ENCODE assay signal across 24 cellular contexts in the genomic region with DNA sequence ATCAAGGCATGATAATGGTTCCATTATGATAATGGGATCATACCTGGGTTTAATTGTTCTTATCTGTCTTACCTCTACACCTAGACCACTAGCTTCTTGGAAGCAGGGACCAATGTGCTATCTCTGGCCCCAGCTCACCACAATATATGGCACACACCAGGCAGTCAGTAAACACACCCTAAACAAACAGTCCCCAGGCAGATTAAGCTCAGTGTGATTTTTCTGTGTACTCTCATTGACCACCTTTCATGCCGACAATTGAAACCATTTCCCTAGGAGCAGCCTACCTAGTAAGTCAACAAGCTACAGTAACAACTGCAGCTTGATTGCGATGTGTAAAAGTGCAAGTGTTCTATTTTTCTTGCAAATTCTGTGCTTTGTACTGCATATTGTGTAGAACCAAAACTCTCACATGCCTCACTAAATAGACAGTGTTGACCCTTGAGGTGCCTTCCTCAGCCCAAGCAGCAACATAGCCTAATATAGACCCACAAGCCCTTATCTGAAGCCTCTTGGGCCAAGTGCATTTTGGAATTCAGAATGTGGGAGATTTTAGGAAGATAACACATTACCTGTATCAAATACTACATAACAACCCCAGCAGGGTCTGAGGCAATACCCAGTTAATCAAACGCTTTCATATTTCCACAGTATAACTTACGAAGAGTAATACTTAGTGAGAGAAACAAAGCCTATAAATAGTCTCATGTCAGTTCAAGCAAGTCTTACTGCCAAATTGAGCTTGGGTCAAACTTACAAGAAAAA. TPM values are rescaled to one million over a fixed set of nuclear protein-coding genes. Genes with fewer than 3 reads are reported as not detected.
DNase-seq lines count a peak whose midpoint lies in the region; ATAC-seq and TF ChIP-seq lines count a peak whose summit lies in the region.
"Had no signal": no experiment of that assay in that cellular context is flagged by ENCODE, and none has a peak within 500 bp of the region (broad histone marks: within the 10 kb centered on the region; RNA-seq: fewer than 3 reads in every experiment).

No MANE protein-coding gene starts in this region.

- H3K4me1 ChIP-seq in heart left ventricle (peaks cover 0 to 32% (median 17%) of the 10 kb centered on the region in 12 donors), thoracic aorta (ENCODE audit: control insufficient read depth in 1 of 2, low read depth in 2 of 2) (peaks cover 19 to 38% of the 10 kb centered on the region in 2 donors)
- H3K4me1 ChIP-seq: adrenal gland, Peyer's patch had no signal

- ATAC-seq in heart left ventricle (peak; percentile 48 to 67 (median 60)), thoracic aorta (ENCODE audit: insufficient number of reproducible peaks, low FRiP score, low read depth) (no peak)
- ATAC-seq: activated T-cell treated with anti-CD3 and anti-CD28 coated beads, Interleukin-2, amount 50 U/mL, for 4 hours; left lung had no signal

- H3K27ac ChIP-seq in heart left ventricle (peak overlapping the region in 11 of 12 donors; percentile 2 to 74 (median 38)), thoracic aorta (peak overlapping the region; percentile 58 to 76)
- H3K27ac ChIP-seq: adrenal gland, esophagus squamous epithelium, left lung, ovary, Peyer's patch had no signal

- TF ChIP-seq POLR2A in heart left ventricle (IDR thresholded peaks at IDR 0.05), result no peak

- DNase-seq in NCI-H146 (lab: John Stamatoyannopoulos, UW) (peak; percentile 87), NCI-H69 (lab: John Stamatoyannopoulos, UW) (peak; percentile 80), heart left ventricle (no peak), thoracic aorta (ENCODE audit: low spot score) (no peak), middle frontal gyrus (ENCODE audit: extremely low spot score, low spot score) (no peak), NCI-H446 (lab: John Stamatoyannopoulos, UW) (no peak)
- DNase-seq in activated T-cell treated with anti-CD3 and anti-CD28 coated beads, Interleukin-2, amount 50 U/mL, for 24 hours, result no peak
- DNase-seq: activated T-cell treated with anti-CD3 and anti-CD28 coated beads, Interleukin-2, amount 50 U/mL, for 4 hours; adrenal gland; CD4-positive, CD25-positive, alpha-beta regulatory T cell; DMS 273 treated with DMSO at 0.1 percent for 48 hours; esophagus squamous epithelium; hypothalamus; left lung; MG63; midbrain; NCI-H1694 treated with DMSO at 0.1 percent for 48 hours; NCI-H2227 treated with DMSO at 0.1 percent for 48 hours; ovary; Peyer's patch; stimulated activated CD4-positive, alpha-beta T cell treated with anti-CD3 and anti-CD28 coated beads, Interleukin-12 subunit alpha, Interleukin-12 subunit beta, amount 100 ng/mL, for 4 hours; stimulated activated CD4-positive, alpha-beta T cell treated with anti-CD3 and anti-CD28 coated beads, Interleukin-4, amount 100 ng/mL, for 24 hours; stimulated activated naive CD4-positive, alpha-beta T cell had no signal

- H3K27me3 Mint-ChIP-seq in activated T-cell treated with anti-CD3 and anti-CD28 coated beads, Interleukin-2, amount 50 U/mL, for 24 hours, result no peaks in the 10 kb centered on the region
- H3K27me3 Mint-ChIP-seq: CD4-positive, CD25-positive, alpha-beta regulatory T cell had no signal

- H3K4me3 Mint-ChIP-seq in activated T-cell treated with anti-CD3 and anti-CD28 coated beads, Interleukin-2, amount 50 U/mL, for 24 hours, result no peak overlapping the region
- H3K4me3 Mint-ChIP-seq: activated T-cell treated with anti-CD3 and anti-CD28 coated beads, Interleukin-2, amount 50 U/mL, for 4 hours; CD4-positive, CD25-positive, alpha-beta regulatory T cell; nephron had no signal

- intact Hi-C loops in heart left ventricle (cut with DNase I), result no loop called here

- peaks cover under 1% of the 10 kb centered on the region for H3K36me3 Mint-ChIP-seq in activated T-cell treated with anti-CD3 and anti-CD28 coated beads, Interleukin-2, amount 50 U/mL, for 24 hours (ENCODE audit: low read depth)

- H3K9me3 ChIP-seq in heart left ventricle (no peaks in the 10 kb centered on the region), thoracic aorta (no peaks in the 10 kb centered on the region)
- H3K9me3 ChIP-seq: adrenal gland, esophagus squamous epithelium, ovary had no signal

- no peaks in the 10 kb centered on the region for H3K9me3 Mint-ChIP-seq in activated T-cell treated with anti-CD3 and anti-CD28 coated beads, Interleukin-2, amount 50 U/mL, for 24 hours
- H3K9me3 Mint-ChIP-seq: activated T-cell treated with anti-CD3 and anti-CD28 coated beads, Interleukin-2, amount 50 U/mL, for 4 hours; CD4-positive, CD25-positive, alpha-beta regulatory T cell; nephron had no signal

- H3K4me1 Mint-ChIP-seq in activated T-cell treated with anti-CD3 and anti-CD28 coated beads, Interleukin-2, amount 50 U/mL, for 24 hours (ENCODE audit: low read depth), result peaks cover 15% of the 10 kb centered on the region
- H3K4me1 Mint-ChIP-seq: nephron had no signal

- TF ChIP-seq CTCF in heart left ventricle (IDR thresholded peaks at IDR 0.05) (no peak), thoracic aorta (IDR thresholded peaks at IDR 0.05) (no peak)

- 58 to 68% (median 63%) methylated on average over 4 of the region's 4 CpGs for WGBS in heart left ventricle, 4 donors

- H3K4me3 ChIP-seq in heart left ventricle, result peak overlapping the region in 3 of 12 donors; percentile 11 to 26 (median 22)
- H3K4me3 ChIP-seq in thoracic aorta, result peak overlapping the region; percentile 29
- H3K4me3 ChIP-seq: adrenal gland, esophagus squamous epithelium, left lung, MG63, ovary, Peyer's patch had no signal

- H3K27me3 ChIP-seq in heart left ventricle (no peaks in the 10 kb centered on the region), thoracic aorta (replicated peaks; ENCODE audit: insufficient read depth) (no peaks in the 10 kb centered on the region)
- H3K27me3 ChIP-seq: adrenal gland, esophagus squamous epithelium, left lung, MG63, ovary, Peyer's patch had no signal

- H3K36me3 ChIP-seq in heart left ventricle (peaks cover 0 to 18% (median 0%) of the 10 kb centered on the region in 9 donors), thoracic aorta (no peaks in the 10 kb centered on the region)
- H3K36me3 ChIP-seq: adrenal gland, ovary, Peyer's patch had no signal

- no peak overlapping the region for H3K27ac Mint-ChIP-seq in activated T-cell treated with anti-CD3 and anti-CD28 coated beads, Interleukin-2, amount 50 U/mL, for 24 hours
- H3K27ac Mint-ChIP-seq: CD4-positive, CD25-positive, alpha-beta regulatory T cell; nephron had no signal

RNA-seq across cellular contexts. Expression of a gene that starts 32.0 kb away (rescaled TPM):
- total RNA-seq in heart left ventricle, result 10 to 100 TPM in 8 of 9 donors, 1 to 10 TPM in 1; 7.7 to 16.2 (median 13.1) TPM
- 10 to 100 TPM in 1 of 2 donors, 1 to 10 TPM in 1; 6.5 to 11.4 TPM for polyA plus RNA-seq in heart left ventricle
- 10 to 100 TPM; 44.2 to 44.5 TPM for total RNA-seq in thoracic aorta

RNA-seq across cellular contexts. Expression of a gene that starts 55.5 kb away (rescaled TPM):
- total RNA-seq in heart left ventricle (10 to 100 TPM in 7 of 9 donors, 1 to 10 TPM in 2; 4.2 to 19.5 (median 12.4) TPM), thoracic aorta (1 to 10 TPM; 4.5 to 9.3 TPM)
- polyA plus RNA-seq in heart left ventricle, result 1 to 10 TPM; 1.7 to 7.4 TPM

Comparison
In these comparisons a context has a peak if more than half of its experiments do, and no peak if none do; other contexts are left out.
1. DNase-seq: peak in NCI-H146 (single experiment) and NCI-H69 (single experiment); none in heart left ventricle (0 of 5), thoracic aorta (single experiment), middle frontal gyrus (single experiment), NCI-H446 (0 of 2) and activated T-cell treated with anti-CD3 and anti-CD28 coated beads, Interleukin-2, amount 50 U/mL, for 24 hours (single experiment).